In the genomic region with DNA sequence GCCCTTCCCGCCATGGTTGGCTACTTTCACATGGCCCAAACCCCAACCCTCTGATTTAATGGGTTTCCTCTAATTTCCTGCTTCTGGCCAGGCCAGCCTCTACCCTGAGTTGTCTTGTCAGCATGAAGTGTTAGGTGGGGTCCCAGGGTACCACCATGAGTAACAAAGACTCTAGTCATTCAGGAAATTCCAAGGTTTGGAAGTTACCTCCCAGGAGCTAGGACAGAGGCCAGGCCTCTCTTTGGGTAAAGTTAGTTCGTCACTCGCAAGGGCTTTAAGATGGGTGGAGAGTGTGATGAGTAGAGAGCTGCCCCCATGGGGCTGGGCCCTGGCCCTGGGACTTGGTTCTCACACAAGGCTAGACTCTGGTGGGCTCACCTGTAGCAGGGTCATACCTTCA, we compare ENCODE assay signal across 10 cellular contexts. TPM values are rescaled to one million over a fixed set of nuclear protein-coding genes. Genes with fewer than 3 reads are reported as not detected.
DNase-seq lines count a peak whose midpoint lies in the region; ATAC-seq and TF ChIP-seq lines count a peak whose summit lies in the region.
"Had no signal": no experiment of that assay in that cellular context is flagged by ENCODE, and none has a peak within 500 bp of the region (broad histone marks: within the 10 kb centered on the region; RNA-seq: fewer than 3 reads in every experiment).

No MANE protein-coding gene starts in this region.

- H3K27me3 Mint-ChIP-seq in activated T-cell treated with anti-CD3 and anti-CD28 coated beads, Interleukin-2, amount 50 U/mL, for 72 hours (ENCODE audit: low read depth) = no peaks in the 10 kb centered on the region
- H3K27me3 Mint-ChIP-seq in activated T-cell treated with anti-CD3 and anti-CD28 coated beads, Interleukin-2, amount 50 U/mL, for 4 hours (ENCODE audit: low read depth) = no peaks in the 10 kb centered on the region
- no peaks in the 10 kb centered on the region for H3K27me3 Mint-ChIP-seq in activated naive CD8-positive, alpha-beta T cell treated with anti-CD3 and anti-CD28 coated beads, Interleukin-2, amount 50 U/mL, for 24 hours
- no peaks in the 10 kb centered on the region for H3K27me3 Mint-ChIP-seq in type B pancreatic cell

- ATAC-seq in activated T-cell treated with anti-CD3 and anti-CD28 coated beads, Interleukin-2, amount 50 U/mL, for 72 hours (replicated peaks in 1 of 2) = no peak
- ATAC-seq in activated T-cell treated with anti-CD3 and anti-CD28 coated beads, Interleukin-2, amount 50 U/mL, for 4 hours = no peak
- no peak for ATAC-seq in activated naive CD8-positive, alpha-beta T cell treated with anti-CD3 and anti-CD28 coated beads, Interleukin-2, amount 50 U/mL, for 24 hours
- ATAC-seq in HG03095 (IDR thresholded peaks at IDR 0.05; ENCODE audit: unreplicated experiment) = no peak

- DNase-seq in activated T-cell treated with anti-CD3 and anti-CD28 coated beads, Interleukin-2, amount 50 U/mL, for 72 hours = no peak
- no peak for DNase-seq in activated T-cell treated with anti-CD3 and anti-CD28 coated beads, Interleukin-2, amount 50 U/mL, for 4 hours
- no peak for DNase-seq in activated naive CD8-positive, alpha-beta T cell treated with anti-CD3 and anti-CD28 coated beads, Interleukin-2, amount 50 U/mL, for 24 hours
- peak; percentile 11 for DNase-seq in iris pigment epithelial cell (ENCODE audit: low read depth)
- DNase-seq in type B pancreatic cell (ENCODE audit: extremely low spot score, unreplicated experiment) = no peak
- no peak for DNase-seq in D341Med (ENCODE audit: low spot score)
- no peak for DNase-seq in NCI-H187 (lab: John Stamatoyannopoulos, UW)
- DNase-seq: islet precursor cell, NCI-H1105 had no signal

- peak overlapping the region; percentile 76 for H3K27ac Mint-ChIP-seq in activated T-cell treated with anti-CD3 and anti-CD28 coated beads, Interleukin-2, amount 50 U/mL, for 72 hours
- H3K27ac Mint-ChIP-seq in activated naive CD8-positive, alpha-beta T cell treated with anti-CD3 and anti-CD28 coated beads, Interleukin-2, amount 50 U/mL, for 24 hours = peak overlapping the region; percentile 73
- H3K27ac Mint-ChIP-seq in type B pancreatic cell = peak overlapping the region; percentile 61

- H3K9me3 Mint-ChIP-seq in activated T-cell treated with anti-CD3 and anti-CD28 coated beads, Interleukin-2, amount 50 U/mL, for 72 hours = no peaks in the 10 kb centered on the region
- H3K9me3 Mint-ChIP-seq in activated T-cell treated with anti-CD3 and anti-CD28 coated beads, Interleukin-2, amount 50 U/mL, for 4 hours = no peaks in the 10 kb centered on the region
- H3K9me3 Mint-ChIP-seq in activated naive CD8-positive, alpha-beta T cell treated with anti-CD3 and anti-CD28 coated beads, Interleukin-2, amount 50 U/mL, for 24 hours = no peaks in the 10 kb centered on the region
- no peaks in the 10 kb centered on the region for H3K9me3 Mint-ChIP-seq in type B pancreatic cell

- TF ChIP-seq CTCF in type B pancreatic cell (conservative IDR thresholded peaks at IDR 0.05) = no peak

- H3K36me3 Mint-ChIP-seq in activated T-cell treated with anti-CD3 and anti-CD28 coated beads, Interleukin-2, amount 50 U/mL, for 72 hours (ENCODE audit: insufficient read depth in 2 of 2) = peaks cover 6 to 13% of the 10 kb centered on the region in 2 donors
- H3K36me3 Mint-ChIP-seq in activated T-cell treated with anti-CD3 and anti-CD28 coated beads, Interleukin-2, amount 50 U/mL, for 4 hours (ENCODE audit: insufficient read depth) = peaks cover 29% of the 10 kb centered on the region
- peaks cover 37% of the 10 kb centered on the region for H3K36me3 Mint-ChIP-seq in activated naive CD8-positive, alpha-beta T cell treated with anti-CD3 and anti-CD28 coated beads, Interleukin-2, amount 50 U/mL, for 24 hours (ENCODE audit: low read depth)
- peaks cover 24% of the 10 kb centered on the region for H3K36me3 Mint-ChIP-seq in type B pancreatic cell

- H3K4me3 Mint-ChIP-seq in activated T-cell treated with anti-CD3 and anti-CD28 coated beads, Interleukin-2, amount 50 U/mL, for 72 hours = peak overlapping the region; percentile 47 to 78
- no peak overlapping the region for H3K4me3 Mint-ChIP-seq in activated T-cell treated with anti-CD3 and anti-CD28 coated beads, Interleukin-2, amount 50 U/mL, for 4 hours
- H3K4me3 Mint-ChIP-seq in activated naive CD8-positive, alpha-beta T cell treated with anti-CD3 and anti-CD28 coated beads, Interleukin-2, amount 50 U/mL, for 24 hours = no peak overlapping the region
- no peak overlapping the region for H3K4me3 Mint-ChIP-seq in type B pancreatic cell

- H3K4me1 Mint-ChIP-seq in activated T-cell treated with anti-CD3 and anti-CD28 coated beads, Interleukin-2, amount 50 U/mL, for 72 hours (ENCODE audit: low read depth) = peaks cover 49% of the 10 kb centered on the region
- peaks cover 50% of the 10 kb centered on the region for H3K4me1 Mint-ChIP-seq in activated T-cell treated with anti-CD3 and anti-CD28 coated beads, Interleukin-2, amount 50 U/mL, for 4 hours (ENCODE audit: low read depth)
- H3K4me1 Mint-ChIP-seq in activated naive CD8-positive, alpha-beta T cell treated with anti-CD3 and anti-CD28 coated beads, Interleukin-2, amount 50 U/mL, for 24 hours = peaks cover 38% of the 10 kb centered on the region
- no peaks in the 10 kb centered on the region for H3K4me1 Mint-ChIP-seq in type B pancreatic cell (ENCODE audit: unreplicated experiment)

RNA-seq across cellular contexts. Expression of gene PLD6, which starts 54.6 kb away (rescaled TPM):
- 1 to 10 TPM; 6.8 to 8.0 TPM for total RNA-seq in activated T-cell treated with anti-CD3 and anti-CD28 coated beads, Interleukin-2, amount 50 U/mL, for 72 hours
- 10 to 100 TPM; 27.4 to 38.3 (median 32.7) TPM for total RNA-seq in activated T-cell treated with anti-CD3 and anti-CD28 coated beads, Interleukin-2, amount 50 U/mL, for 4 hours
- total RNA-seq in type B pancreatic cell (ENCODE audit: low replicate concordance) = 0.43 and 1.5 TPM in 2 replicates

Comparison
In these comparisons a context has a peak if more than half of its experiments do, and no peak if none do; other contexts are left out.
1. H3K4me3 Mint-ChIP-seq: peak in activated T-cell treated with anti-CD3 and anti-CD28 coated beads, Interleukin-2, amount 50 U/mL, for 72 hours (2 of 2); none in activated T-cell treated with anti-CD3 and anti-CD28 coated beads, Interleukin-2, amount 50 U/mL, for 4 hours (single experiment), activated naive CD8-positive, alpha-beta T cell treated with anti-CD3 and anti-CD28 coated beads, Interleukin-2, amount 50 U/mL, for 24 hours (single experiment) and type B pancreatic cell (single experiment).
2. Peak in every context shown above with its lines, with median percentiles within 50 percentile points of each other: H3K27ac Mint-ChIP-seq.